ENCODE assay signal across 14 cellular contexts in the genomic region with DNA sequence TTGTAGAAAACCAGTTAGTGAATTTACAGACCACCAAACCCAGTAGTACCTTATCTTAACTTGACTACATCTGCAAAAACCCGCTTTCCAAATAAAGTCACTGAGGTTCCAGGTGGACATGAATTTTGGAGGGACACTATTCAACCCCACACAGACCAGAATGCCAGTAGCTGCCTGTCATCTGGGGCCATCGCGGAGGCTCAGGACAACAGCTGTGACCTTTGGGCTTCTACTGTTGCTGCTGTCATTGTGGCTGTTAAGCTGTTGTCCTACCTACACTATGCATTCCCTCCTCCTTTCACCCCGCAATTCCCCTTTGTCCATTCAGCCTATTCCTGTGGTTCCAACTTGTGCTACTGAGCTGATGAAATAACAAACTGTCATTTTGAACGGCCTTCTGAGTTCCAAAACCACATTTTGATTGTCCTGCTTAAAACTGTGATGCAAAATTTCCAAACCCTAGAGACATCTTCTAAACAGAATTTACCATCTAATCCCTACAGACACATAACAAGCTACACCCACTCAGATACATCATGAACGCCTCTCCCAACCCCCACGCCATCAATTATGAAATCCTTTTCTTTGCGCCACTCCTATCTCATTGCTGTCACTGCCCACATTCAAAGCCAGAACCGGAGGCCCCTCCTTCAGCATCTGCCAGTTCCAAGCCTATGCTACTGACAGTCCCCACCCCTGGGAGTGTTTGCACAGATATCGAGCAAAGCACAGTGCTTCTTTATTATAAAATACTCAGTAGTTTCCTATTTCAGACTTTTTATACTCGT.
DNase-seq lines count a peak whose midpoint lies in the region; ATAC-seq and TF ChIP-seq lines count a peak whose summit lies in the region.
"Had no signal": no experiment of that assay in that cellular context is flagged by ENCODE, and none has a peak within 500 bp of the region (broad histone marks: within the 10 kb centered on the region; RNA-seq: fewer than 3 reads in every experiment).

No MANE protein-coding gene starts in this region.

- no peaks in the 10 kb centered on the region for H3K9me3 ChIP-seq in ascending aorta
- H3K9me3 ChIP-seq: HAP-1, psoas muscle had no signal

- H3K4me3 ChIP-seq in ascending aorta, result no peak overlapping the region
- H3K4me3 ChIP-seq: HAP-1, psoas muscle, stomach had no signal

- intact Hi-C loops in head of caudate nucleus (cut with DNase I) (no loop called here), posterior cingulate gyrus (cut with DNase I) (no loop called here), ascending aorta (cut with DNase I) (no loop called here)

- TF ChIP-seq CTCF in RWPE1 (conservative IDR thresholded peaks at IDR 0.05; ENCODE audit: low read depth), result no peak
- TF ChIP-seq CTCF in ascending aorta (IDR thresholded peaks at IDR 0.05), result no peak

- CTCF ChIA-PET in RWPE1 (lab: Yijun Ruan, JAX), result interaction anchor here (0.7 kb wide), 1 partner anchor 734 kb away, joined by 4 read pairs; no protein-coding TSS in a partner anchor

- H3K4me1 ChIP-seq in ascending aorta, result no peaks in the 10 kb centered on the region
- H3K4me1 ChIP-seq: HAP-1, psoas muscle, stomach had no signal

- H3K27ac ChIP-seq in RWPE1 (peak overlapping the region; percentile 48; the same call in 1 of the 2 replicates), ascending aorta (no peak overlapping the region)
- H3K27ac ChIP-seq: psoas muscle, stomach had no signal

- H3K36me3 ChIP-seq in ascending aorta, result no peaks in the 10 kb centered on the region
- H3K36me3 ChIP-seq: HAP-1, stomach had no signal

- POLR2A ChIA-PET in RWPE1 (lab: Yijun Ruan, JAX; ENCODE audit: low non-redundant PET), result no interaction called here

- no peaks in the 10 kb centered on the region for H3K27me3 ChIP-seq in ascending aorta
- H3K27me3 ChIP-seq: stomach had no signal

- no peak for ATAC-seq in GM18520 (IDR thresholded peaks at IDR 0.05; ENCODE audit: unreplicated experiment)
- ATAC-seq: psoas muscle had no signal

- DNase-seq in GM04504 (ENCODE audit: low read depth) (peak; percentile 23), RWPE1 (ENCODE audit: low spot score) (no peak), head of caudate nucleus (peak; percentile 41 to 95 (median 76)), posterior cingulate gyrus (peak in 9 of 10 donors; percentile 15 to 90 (median 57)), GM19240 (ENCODE audit: insufficient read length, low spot score) (no peak), ascending aorta (ENCODE audit: low spot score in 2 of 2) (no peak)
- no peak for DNase-seq in activated CD4-positive, CD25-positive, alpha-beta regulatory T cell treated with anti-CD3 and anti-CD28 coated beads, Interleukin-2, amount 50 U/mL, for 72 hours
- DNase-seq: activated naive CD4-positive, alpha-beta T cell; MM.1S; NCI-H510A; stomach had no signal

Comparison
In these comparisons a context has a peak if more than half of its experiments do, and no peak if none do; other contexts are left out.
1. DNase-seq: peak in GM04504 (single experiment), head of caudate nucleus (42 of 42) and posterior cingulate gyrus (9 of 10); none in RWPE1 (single experiment), GM19240 (single experiment), activated CD4-positive, CD25-positive, alpha-beta regulatory T cell treated with anti-CD3 and anti-CD28 coated beads, Interleukin-2, amount 50 U/mL, for 72 hours (single experiment) and ascending aorta (0 of 2).